ENCODE assay signal across 8 cellular contexts in the genomic region with DNA sequence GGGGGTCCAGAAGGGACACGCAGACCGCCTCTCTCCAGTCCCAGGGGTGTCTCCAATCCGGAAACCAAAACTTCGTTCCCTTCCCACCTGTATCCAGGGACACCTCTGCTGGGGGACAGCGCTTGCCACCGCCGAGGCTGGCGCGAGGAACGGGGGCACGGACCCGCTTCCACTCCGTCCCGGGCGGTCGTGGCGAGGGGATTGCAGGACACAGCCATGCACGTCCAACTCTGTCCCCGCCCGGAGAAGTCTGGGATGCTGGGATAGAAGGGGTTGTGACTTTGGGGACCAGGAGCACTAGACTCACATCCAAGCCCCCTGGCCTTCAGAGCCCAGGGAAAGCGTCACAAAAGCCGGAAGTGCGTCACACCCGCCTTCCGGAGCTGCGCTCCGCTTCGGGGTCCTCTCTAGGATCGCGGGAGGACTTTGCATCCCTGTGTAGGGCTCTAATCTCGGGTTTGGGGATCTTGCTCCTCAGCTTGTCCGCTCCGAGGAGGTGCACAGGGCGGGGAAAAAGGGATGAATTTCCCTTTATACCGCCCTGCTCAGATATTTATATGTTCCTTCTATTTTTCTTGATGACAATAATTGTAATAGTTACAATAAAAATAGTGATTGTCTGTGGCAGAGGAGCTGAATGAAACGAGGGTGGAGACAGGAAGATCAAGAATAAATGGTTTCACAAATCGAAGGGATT. TPM values are rescaled to one million over a fixed set of nuclear protein-coding genes. Genes with fewer than 3 reads are reported as not detected.
DNase-seq lines count a peak whose midpoint lies in the region; ATAC-seq and TF ChIP-seq lines count a peak whose summit lies in the region.

FAM200A (minus strand) TSS at position 348 of the 697 bp plus-strand sequence. CDS start 3,707 bp downstream, outside the sequence.

- H3K27ac Mint-ChIP-seq in type B pancreatic cell, result peak within 1 kb of the TSS; percentile 82

- H3K4me3 ChIP-seq in GM08714 (ENCODE audit: low read length), result peak within 1 kb of the TSS; percentile 96
- peak within 1 kb of the TSS; percentile 57 to 94 (median 81) for H3K4me3 ChIP-seq in adrenal gland
- peak within 1 kb of the TSS; percentile 39 to 97 (median 87) for H3K4me3 ChIP-seq in heart right ventricle

- peak within 1 kb of the TSS; percentile 91 for H3K4me3 Mint-ChIP-seq in type B pancreatic cell

- H3K9me3 ChIP-seq in adrenal gland (replicated peaks in 1 of 3) (no peaks in the 10 kb centered on the region), heart right ventricle (peaks cover 0 to 31% (median 7%) of the 10 kb centered on the region in 11 donors)

- peak; percentile 98 for ATAC-seq in HG02588 (IDR thresholded peaks at IDR 0.05; ENCODE audit: unreplicated experiment)
- peak; percentile 97 to 100 (median 99) for ATAC-seq in heart right ventricle

- H3K27ac ChIP-seq in adrenal gland (peak within 1 kb of the TSS; percentile 63 to 91 (median 78)), heart right ventricle (peak within 1 kb of the TSS; percentile 6 to 96 (median 90))

- no peaks in the 10 kb centered on the region for H3K27me3 Mint-ChIP-seq in type B pancreatic cell

- H3K36me3 Mint-ChIP-seq in type B pancreatic cell, result peaks cover 24% of the 10 kb centered on the region

- H3K27me3 ChIP-seq in adrenal gland (no peaks in the 10 kb centered on the region), heart right ventricle (no peaks in the 10 kb centered on the region)

- DNase-seq in NCI-H1105 treated with DMSO at 0.1 percent for 48 hours (lab: John Stamatoyannopoulos, UW) (peak; percentile 87), SW 1271 (lab: John Stamatoyannopoulos, UW) (peak; percentile 77 to 85), adrenal gland (peak; percentile 78 to 92 (median 89)), heart right ventricle (peak; percentile 90 to 92), pons (ENCODE audit: low spot score) (peak; percentile 90), type B pancreatic cell (ENCODE audit: extremely low spot score, unreplicated experiment) (peak; percentile 82)

- H3K4me1 Mint-ChIP-seq in type B pancreatic cell (ENCODE audit: unreplicated experiment), result peaks cover 5% of the 10 kb centered on the region

- TF ChIP-seq CTCF in adrenal gland (IDR thresholded peaks at IDR 0.05) (no peak), heart right ventricle (IDR thresholded peaks at IDR 0.05) (no peak), type B pancreatic cell (conservative IDR thresholded peaks at IDR 0.05) (no peak)

- 0 to 1% (median 0%) methylated on average over 20 to 37 of the region's 37 CpGs for WGBS in adrenal gland, 4 donors
- WGBS in heart right ventricle, 2 donors, result 0% methylated on average over 37 of the region's 37 CpGs

- peaks cover 7% of the 10 kb centered on the region for H3K9me3 Mint-ChIP-seq in type B pancreatic cell

- intact Hi-C loops in adrenal gland (cut with DNase I), result loop anchor here in 1 of 2 donors (5.0 kb wide), 1 partner anchor 55 kb away; no protein-coding TSS in a partner anchor
- intact Hi-C loops in heart right ventricle (cut with DNase I), result loop anchor here in 8 of 10 donors (5.0 to 10.0 kb wide), 4 partner anchors 45 to 65 kb away; partner anchors contain the start of genes ZKSCAN5 (in 6 of the 8), ZNF394 (in 6 of the 8) and ZSCAN25 (in 1 of the 8)

- TF ChIP-seq POLR2A in adrenal gland (IDR thresholded peaks at IDR 0.05), result peak; percentile 56 to 79

- H3K4me1 ChIP-seq in adrenal gland (replicated peaks in 1 of 2) (peaks cover 8 to 20% of the 10 kb centered on the region in 2 donors), heart right ventricle (peaks cover 0 to 29% (median 21%) of the 10 kb centered on the region in 9 donors)

- peaks cover 0 to 11% of the 10 kb centered on the region in 2 donors for H3K36me3 ChIP-seq in adrenal gland (replicated peaks in 1 of 2)
- H3K36me3 ChIP-seq in heart right ventricle, result peaks cover 0 to 49% (median 15%) of the 10 kb centered on the region in 9 donors

RNA-seq across cellular contexts. Expression of gene FAM200A, which starts in this region (rescaled TPM):
- total RNA-seq in adrenal gland, result 1 to 10 TPM; 4.0 to 8.9 (median 6.4) TPM
- 10 to 100 TPM in 1 of 3 donors, 1 to 10 TPM in 2; 5.6 to 10.7 (median 9.3) TPM for polyA plus RNA-seq in adrenal gland
- 1 to 10 TPM; 4.3 to 7.7 (median 5.6) TPM for total RNA-seq in heart right ventricle
- 1 to 10 TPM; 3.4 to 7.5 TPM for polyA plus RNA-seq in heart right ventricle
- total RNA-seq in type B pancreatic cell (ENCODE audit: low replicate concordance), result 10.2 and 10.8 TPM in 2 replicates

Comparison
In these comparisons a context has a peak if more than half of its experiments do, and no peak if none do; other contexts are left out.
1. Peak in every context shown above with its lines: DNase-seq, ATAC-seq, H3K4me3 ChIP-seq and H3K27ac ChIP-seq.